Comparison of ENCODE assay signal across 16 cellular contexts in genomic region chr11:73394416-73395296, GRCh38.
"Had no signal": no experiment of that assay in that cellular context is flagged by ENCODE, and none has a peak within 500 bp of the region (broad histone marks: within the 10 kb centered on the region; RNA-seq: fewer than 3 reads in every experiment).

No MANE protein-coding gene starts in this region.

- H3K36me3 ChIP-seq: pancreas had no signal

- H3K4me1 ChIP-seq: pancreas had no signal

- ATAC-seq: lower lobe of right lung; stimulated activated naive CD8-positive, alpha-beta T cell treated with anti-CD3 and anti-CD28 coated beads, Interleukin-15, Interleukin-2, amounts not matched to agents 100 U/mL and 50 U/mL, for 24 hours had no signal

- H3K9me3 ChIP-seq: lower lobe of right lung, pancreas had no signal

- H3K4me3 ChIP-seq: lower lobe of right lung, pancreas had no signal

- H3K27ac ChIP-seq: epithelial cell of prostate, lower lobe of right lung, pancreas had no signal

- FAIRE-seq: frontal cortex, pancreas had no signal

- H3K27me3 ChIP-seq: pancreas had no signal

- DNase-seq: activated B cell treated with CpG ODN at 0.5 μM for 24 hours; activated CD4-positive, alpha-beta T cell treated with anti-CD3 and anti-CD28 coated beads, Interleukin-2, amount 10 ng/mL, durations not matched to agents 24 days and 14 days; activated gamma-delta T cell treated with Interleukin-2 at 50 U/mL for 16 hours; cerebellar nuclear complex; dermis blood vessel endothelial cell; effector memory CD8-positive, alpha-beta T cell; head of caudate nucleus; immature natural killer cell; lower lobe of right lung; stimulated activated CD4-positive, alpha-beta T cell treated with anti-CD3 and anti-CD28 coated beads, Interleukin-15, amount 100 ng/mL, for 24 hours; stimulated activated CD4-positive, alpha-beta T cell treated with anti-CD3 and anti-CD28 coated beads, Interleukin-4, amount 100 ng/mL, for 1 hour; stimulated activated naive CD8-positive, alpha-beta T cell treated with anti-CD3 and anti-CD28 coated beads, Interleukin-15, Interleukin-2, amounts not matched to agents 100 U/mL and 50 U/mL, for 24 hours; SW 1271 had no signal
